Comparison of ENCODE assay signal across 32 cellular contexts in genomic region chr3:55443346-55443745, GRCh38. TPM values are rescaled to one million over a fixed set of nuclear protein-coding genes. Genes with fewer than 3 reads are reported as not detected.
"Had no signal": no experiment of that assay in that cellular context is flagged by ENCODE, and none has a peak within 500 bp of the region (broad histone marks: within the 10 kb centered on the region; RNA-seq: fewer than 3 reads in every experiment).

No MANE protein-coding gene starts in this region.

- H3K4me1 ChIP-seq: ascending aorta, breast epithelium had no signal

- H3K36me3 ChIP-seq: ascending aorta, breast epithelium had no signal

- H3K27ac Mint-ChIP-seq: activated CD4-positive, alpha-beta memory T cell treated with anti-CD3 and anti-CD28 coated beads for 36 hours; activated CD4-positive, alpha-beta T cell treated with anti-CD3 and anti-CD28 coated beads for 36 hours; activated CD4-positive, alpha-beta T cell treated with anti-CD3 and anti-CD28 coated beads, Interleukin-2, amount 10 ng/mL, durations not matched to agents 24 days and 14 days; activated CD8-positive, alpha-beta memory T cell treated with anti-CD3 and anti-CD28 coated beads, Interleukin-2, amount 10 ng/mL, durations not matched to agents 7 days and 5 days; activated CD8-positive, alpha-beta T cell treated with anti-CD3 and anti-CD28 coated beads, Interleukin-2, amount 10 ng/mL, durations not matched to agents 7 days and 5 days; activated naive CD4-positive, alpha-beta T cell treated with anti-CD3 and anti-CD28 coated beads, Interleukin-2, amount 10 ng/mL, durations not matched to agents 7 days and 5 days; activated naive CD4-positive, alpha-beta T cell treated with anti-CD3 and anti-CD28 coated beads, Interleukin-2, amount 50 U/mL, for 72 hours; activated naive CD8-positive, alpha-beta T cell treated with anti-CD3 and anti-CD28 coated beads, Interleukin-2, amount 10 ng/mL, durations not matched to agents 7 days and 5 days; activated T-helper 1 cell treated with anti-CD3 and anti-CD28 coated beads, Interleukin-12 subunit alpha, Interleukin-12 subunit beta, Interleukin-2, Interleukin-4 antibody, amounts not matched to agents 30 ng/mL and 10 ng/mL and 1 ng/mL, durations not matched to agents 14 hours and 24 hours and 36 hours; brain; dendritic cell treated with granulocyte-macrophage colony-stimulating factor and Interleukin-4, amounts not matched to agents 40 ng/mL and 50 ng/mL, for 4 days had no signal

- H3K27ac ChIP-seq: ascending aorta, breast epithelium, dorsolateral prefrontal cortex, epithelial cell of prostate had no signal

- H3K9me3 Mint-ChIP-seq: activated CD4-positive, alpha-beta memory T cell treated with anti-CD3 and anti-CD28 coated beads for 36 hours; activated CD4-positive, alpha-beta T cell treated with anti-CD3 and anti-CD28 coated beads, Interleukin-2, amount 10 ng/mL, durations not matched to agents 24 days and 14 days; activated naive CD4-positive, alpha-beta T cell treated with anti-CD3 and anti-CD28 coated beads, Interleukin-2, amount 10 ng/mL, durations not matched to agents 7 days and 5 days; activated naive CD4-positive, alpha-beta T cell treated with anti-CD3 and anti-CD28 coated beads, Interleukin-2, amount 50 U/mL, for 72 hours; activated naive CD8-positive, alpha-beta T cell treated with anti-CD3 and anti-CD28 coated beads, Interleukin-2, amount 10 ng/mL, durations not matched to agents 7 days and 5 days; activated T-helper 1 cell treated with anti-CD3 and anti-CD28 coated beads, Interleukin-12 subunit alpha, Interleukin-12 subunit beta, Interleukin-2, Interleukin-4 antibody, amounts not matched to agents 30 ng/mL and 10 ng/mL and 1 ng/mL, durations not matched to agents 14 hours and 24 hours and 36 hours; brain; dendritic cell treated with granulocyte-macrophage colony-stimulating factor and Interleukin-4, amounts not matched to agents 40 ng/mL and 50 ng/mL, for 4 days had no signal

- H3K4me1 Mint-ChIP-seq: activated CD4-positive, alpha-beta T cell treated with anti-CD3 and anti-CD28 coated beads for 36 hours; activated CD4-positive, alpha-beta T cell treated with anti-CD3 and anti-CD28 coated beads, Interleukin-2, amount 10 ng/mL, durations not matched to agents 24 days and 14 days; activated CD8-positive, alpha-beta memory T cell treated with anti-CD3 and anti-CD28 coated beads, Interleukin-2, amount 10 ng/mL, durations not matched to agents 7 days and 5 days; activated naive CD4-positive, alpha-beta T cell treated with anti-CD3 and anti-CD28 coated beads, Interleukin-2, amount 10 ng/mL, durations not matched to agents 7 days and 5 days; activated naive CD8-positive, alpha-beta T cell treated with anti-CD3 and anti-CD28 coated beads, Interleukin-2, amount 10 ng/mL, durations not matched to agents 7 days and 5 days; brain had no signal

- FAIRE-seq: colon, endometrium, endothelial cell of umbilical vein, frontal cortex had no signal

- H3K4me3 Mint-ChIP-seq: activated CD4-positive, alpha-beta memory T cell treated with anti-CD3 and anti-CD28 coated beads for 36 hours; activated CD4-positive, alpha-beta T cell treated with anti-CD3 and anti-CD28 coated beads for 36 hours; activated CD4-positive, alpha-beta T cell treated with anti-CD3 and anti-CD28 coated beads, Interleukin-2, amount 10 ng/mL, durations not matched to agents 24 days and 14 days; activated CD8-positive, alpha-beta memory T cell treated with anti-CD3 and anti-CD28 coated beads, Interleukin-2, amount 10 ng/mL, durations not matched to agents 7 days and 5 days; activated CD8-positive, alpha-beta T cell treated with anti-CD3 and anti-CD28 coated beads, Interleukin-2, amount 10 ng/mL, durations not matched to agents 7 days and 5 days; activated naive CD4-positive, alpha-beta T cell treated with anti-CD3 and anti-CD28 coated beads, Interleukin-2, amount 10 ng/mL, durations not matched to agents 7 days and 5 days; activated naive CD8-positive, alpha-beta T cell treated with anti-CD3 and anti-CD28 coated beads, Interleukin-2, amount 10 ng/mL, durations not matched to agents 7 days and 5 days; activated T-helper 1 cell treated with anti-CD3 and anti-CD28 coated beads, Interleukin-12 subunit alpha, Interleukin-12 subunit beta, Interleukin-2, Interleukin-4 antibody, amounts not matched to agents 30 ng/mL and 10 ng/mL and 1 ng/mL, durations not matched to agents 14 hours and 24 hours and 36 hours; brain; dendritic cell treated with granulocyte-macrophage colony-stimulating factor and Interleukin-4, amounts not matched to agents 40 ng/mL and 50 ng/mL, for 4 days had no signal

- H3K27me3 Mint-ChIP-seq: activated CD4-positive, alpha-beta memory T cell treated with anti-CD3 and anti-CD28 coated beads for 36 hours; activated CD4-positive, alpha-beta T cell treated with anti-CD3 and anti-CD28 coated beads for 36 hours; activated CD4-positive, alpha-beta T cell treated with anti-CD3 and anti-CD28 coated beads, Interleukin-2, amount 10 ng/mL, durations not matched to agents 24 days and 14 days; activated CD8-positive, alpha-beta memory T cell treated with anti-CD3 and anti-CD28 coated beads, Interleukin-2, amount 10 ng/mL, durations not matched to agents 7 days and 5 days; activated naive CD4-positive, alpha-beta T cell treated with anti-CD3 and anti-CD28 coated beads, Interleukin-2, amount 10 ng/mL, durations not matched to agents 7 days and 5 days; dendritic cell treated with granulocyte-macrophage colony-stimulating factor and Interleukin-4, amounts not matched to agents 40 ng/mL and 50 ng/mL, for 4 days had no signal

- H3K4me3 ChIP-seq: ascending aorta, breast epithelium, dorsolateral prefrontal cortex had no signal

- H3K27me3 ChIP-seq: ascending aorta, breast epithelium had no signal

- H3K9me3 ChIP-seq: ascending aorta, breast epithelium had no signal

- ATAC-seq: activated CD4-positive, alpha-beta T cell treated with anti-CD3 and anti-CD28 coated beads for 36 hours; activated CD8-positive, alpha-beta memory T cell treated with anti-CD3 and anti-CD28 coated beads, Interleukin-2, amount 10 ng/mL, durations not matched to agents 7 days and 5 days; activated CD8-positive, alpha-beta T cell treated with anti-CD3 and anti-CD28 coated beads, Interleukin-2, amount 10 ng/mL, durations not matched to agents 7 days and 5 days; activated naive CD4-positive, alpha-beta T cell treated with anti-CD3 and anti-CD28 coated beads, Interleukin-2, amount 50 U/mL, for 72 hours had no signal

- DNase-seq: activated CD4-positive, alpha-beta memory T cell treated with anti-CD3 and anti-CD28 coated beads for 36 hours; activated CD4-positive, alpha-beta T cell treated with anti-CD3 and anti-CD28 coated beads for 36 hours; activated CD4-positive, alpha-beta T cell treated with anti-CD3 and anti-CD28 coated beads, Interleukin-2, amount 10 ng/mL, durations not matched to agents 24 days and 14 days; activated CD4-positive, CD25-positive, alpha-beta regulatory T cell; activated CD4-positive, CD25-positive, alpha-beta regulatory T cell treated with anti-CD3 and anti-CD28 coated beads, Interleukin-2, amount 50 U/mL, for 72 hours; activated CD8-positive, alpha-beta memory T cell treated with anti-CD3 and anti-CD28 coated beads, Interleukin-2, amount 10 ng/mL, durations not matched to agents 7 days and 5 days; activated CD8-positive, alpha-beta memory T cell treated with anti-CD3 and anti-CD28 coated beads, Interleukin-2, amount 50 U/mL, for 4 hours; activated CD8-positive, alpha-beta T cell treated with anti-CD3 and anti-CD28 coated beads, Interleukin-2, amount 10 ng/mL, durations not matched to agents 7 days and 5 days; activated gamma-delta T cell; activated naive CD4-positive, alpha-beta T cell; activated naive CD4-positive, alpha-beta T cell treated with anti-CD3 and anti-CD28 coated beads, Interleukin-2, amount 10 ng/mL, durations not matched to agents 7 days and 5 days; activated naive CD8-positive, alpha-beta T cell treated with anti-CD3 and anti-CD28 coated beads, Interleukin-2, amount 10 ng/mL, durations not matched to agents 7 days and 5 days; activated T-cell treated with anti-CD3 and anti-CD28 coated beads, Interleukin-2, amount 50 U/mL, for 1 hour; activated T-cell treated with anti-CD3 and anti-CD28 coated beads, Interleukin-2, amount 50 U/mL, for 48 hours; caudate nucleus; dorsolateral prefrontal cortex; foreskin fibroblast; head of caudate nucleus; T-helper 2 cell had no signal

- H3K36me3 Mint-ChIP-seq: activated CD4-positive, alpha-beta memory T cell treated with anti-CD3 and anti-CD28 coated beads for 36 hours; activated CD8-positive, alpha-beta memory T cell treated with anti-CD3 and anti-CD28 coated beads, Interleukin-2, amount 10 ng/mL, durations not matched to agents 7 days and 5 days; activated naive CD4-positive, alpha-beta T cell treated with anti-CD3 and anti-CD28 coated beads, Interleukin-2, amount 10 ng/mL, durations not matched to agents 7 days and 5 days; activated naive CD4-positive, alpha-beta T cell treated with anti-CD3 and anti-CD28 coated beads, Interleukin-2, amount 50 U/mL, for 72 hours; activated naive CD8-positive, alpha-beta T cell treated with anti-CD3 and anti-CD28 coated beads, Interleukin-2, amount 10 ng/mL, durations not matched to agents 7 days and 5 days; brain had no signal

RNA-seq across cellular contexts. Expression of gene WNT5A, which starts 43.8 kb away (rescaled TPM):
- total RNA-seq: activated CD4-positive, alpha-beta memory T cell treated with anti-CD3 and anti-CD28 coated beads for 36 hours; activated CD4-positive, alpha-beta T cell treated with anti-CD3 and anti-CD28 coated beads for 36 hours; activated CD4-positive, alpha-beta T cell treated with anti-CD3 and anti-CD28 coated beads, Interleukin-2, amount 10 ng/mL, durations not matched to agents 24 days and 14 days; activated CD8-positive, alpha-beta memory T cell treated with anti-CD3 and anti-CD28 coated beads for 36 hours; activated CD8-positive, alpha-beta T cell treated with anti-CD3 and anti-CD28 coated beads, Interleukin-2, amount 10 ng/mL, durations not matched to agents 7 days and 5 days; activated naive CD4-positive, alpha-beta T cell treated with anti-CD3 and anti-CD28 coated beads, Interleukin-2, amount 50 U/mL, for 72 hours; activated naive CD8-positive, alpha-beta T cell treated with anti-CD3 and anti-CD28 coated beads, Interleukin-2, amount 10 ng/mL, durations not matched to agents 7 days and 5 days; activated T-helper 1 cell treated with anti-CD3 and anti-CD28 coated beads, Interleukin-12 subunit alpha, Interleukin-12 subunit beta, Interleukin-2, Interleukin-4 antibody, amounts not matched to agents 30 ng/mL and 10 ng/mL and 1 ng/mL, durations not matched to agents 14 hours and 24 hours and 36 hours; T-helper 1 cell treated with Interleukin-12 subunit alpha and Interleukin-12 subunit beta and Interleukin-4 antibody, amounts not matched to agents 30 ng/mL and 1 ng/mL, for 36 hours had no signal
